In genomic region chr19:1513492-1514294, GRCh38 we compare ENCODE assay signal across 8 cellular contexts. TPM values are rescaled to one million over a fixed set of nuclear protein-coding genes. Genes with fewer than 3 reads are reported as not detected.
DNase-seq lines count a peak whose midpoint lies in the region; TF ChIP-seq lines count a peak whose summit lies in the region.
"Had no signal": no experiment of that assay in that cellular context is flagged by ENCODE, and none has a peak within 500 bp of the region (broad histone marks: within the 10 kb centered on the region; RNA-seq: fewer than 3 reads in every experiment).

No MANE protein-coding gene starts in this region.

- H3K4me3 ChIP-seq in HAP-1 (peak overlapping the region; percentile 37), SK-N-SH (ENCODE audit: low read depth in 2 of 2, low read length in 1 of 2) (peak overlapping the region; percentile 52 to 65), hepatocyte (peak overlapping the region; percentile 50)

- H3K4me3 Mint-ChIP-seq in activated naive CD8-positive, alpha-beta T cell, result peak overlapping the region; percentile 17

- H3K9me2 ChIP-seq in SK-N-SH (no peaks in the 10 kb centered on the region), hepatocyte (replicated peaks; ENCODE audit: insufficient read depth) (no peaks in the 10 kb centered on the region)

- H3K4me1 Mint-ChIP-seq in activated naive CD8-positive, alpha-beta T cell (ENCODE audit: low read depth), result peaks cover 16% of the 10 kb centered on the region

- H3K9ac ChIP-seq in SK-N-SH, result peak overlapping the region; percentile 73

- no peaks in the 10 kb centered on the region for H3K27me3 Mint-ChIP-seq in activated naive CD8-positive, alpha-beta T cell

- H3K9me3 ChIP-seq in HAP-1 (peaks cover under 1% of the 10 kb centered on the region; the same call in 1 of the 2 replicates), SK-N-SH (no peaks in the 10 kb centered on the region), hepatocyte (ENCODE audit: low read depth) (no peaks in the 10 kb centered on the region)

- H3K27ac ChIP-seq in SK-N-SH (ENCODE audit: low read depth in 2 of 2, low read length in 1 of 2) (no peak overlapping the region), hepatocyte (peak overlapping the region; percentile 89)

- H3K4me1 ChIP-seq in HAP-1 (peaks cover 6% of the 10 kb centered on the region; the same call in 1 of the 2 replicates), SK-N-SH (ENCODE audit: control insufficient read depth in 1 of 2, insufficient read depth in 2 of 2, low read depth in 1 of 2, low read length in 1 of 2) (no peaks in the 10 kb centered on the region), hepatocyte (ENCODE audit: insufficient read depth) (peaks cover 35% of the 10 kb centered on the region)

- H3K27me3 ChIP-seq in HAP-1 (ENCODE audit: low read depth) (no peaks in the 10 kb centered on the region), SK-N-SH (ENCODE audit: insufficient read depth) (no peaks in the 10 kb centered on the region), hepatocyte (no peaks in the 10 kb centered on the region)

- H3K27ac Mint-ChIP-seq in activated naive CD8-positive, alpha-beta T cell, result no peak overlapping the region

- no peaks in the 10 kb centered on the region for H3K9me3 Mint-ChIP-seq in activated naive CD8-positive, alpha-beta T cell (ENCODE audit: low read depth)

- in situ Hi-C loops in HAP-1 (cut with MboI; ENCODE audit: low sequenced_read_pairs), result no loop called here

- H3K36me3 Mint-ChIP-seq in activated naive CD8-positive, alpha-beta T cell, result no peaks in the 10 kb centered on the region

- H3K4me2 ChIP-seq in SK-N-SH (peak overlapping the region; percentile 85), hepatocyte (peak overlapping the region; percentile 99)

- 6% methylated on average over 9 of the region's 53 CpGs for WGBS in SK-N-SH (ENCODE audit: low lambda C conversion rate)
- WGBS in hepatocyte (ENCODE audit: low lambda C conversion rate, missing lambda C conversion rate), result 32% methylated on average over 8 of the region's 53 CpGs

- no peaks in the 10 kb centered on the region for H4K20me1 ChIP-seq in SK-N-SH (ENCODE audit: insufficient read depth)
- H4K20me1 ChIP-seq in hepatocyte (ENCODE audit: insufficient read depth, poor library complexity, severe bottlenecking), result no peaks in the 10 kb centered on the region

- H3F3A ChIP-seq in SK-N-SH (replicated peaks; ENCODE audit: insufficient read depth), result peaks cover 16% of the 10 kb centered on the region

- no peak for TF ChIP-seq RAD21 in SK-N-SH (IDR thresholded peaks at IDR 0.05; ENCODE audit: low read length)

- no peak for TF ChIP-seq EP300 in SK-N-SH (IDR thresholded peaks at IDR 0.05; ENCODE audit: borderline replicate concordance in 1 of 2, low read depth in 1 of 2, low read length in 1 of 2)

- H3K36me3 ChIP-seq in HAP-1 (replicated peaks), result no peaks in the 10 kb centered on the region; the same call in 1 of the 2 replicates
- H3K36me3 ChIP-seq in SK-N-SH (replicated peaks in 1 of 2; ENCODE audit: control insufficient read depth in 1 of 2, insufficient read depth in 2 of 2, low read length in 1 of 2), result no peaks in the 10 kb centered on the region
- H3K36me3 ChIP-seq in hepatocyte (replicated peaks; ENCODE audit: insufficient read depth, low read depth), result no peaks in the 10 kb centered on the region

- POLR2A ChIA-PET in SK-N-SH (lab: Yijun Ruan, JAX), result no interaction called here

- no peak overlapping the region for H2AFZ ChIP-seq in SK-N-SH (ENCODE audit: low read depth)
- peak overlapping the region; percentile 60 for H2AFZ ChIP-seq in hepatocyte

- CTCF ChIA-PET in SK-N-SH (lab: Yijun Ruan, JAX), result interaction anchor here (1.1 to 1.4 kb wide), 2 partner anchors 33 to 158 kb away, joined by 3 to 11 read pairs; no protein-coding TSS in a partner anchor

- peak; percentile 71 for TF ChIP-seq CTCF in SK-N-SH (IDR thresholded peaks at IDR 0.05)
- TF ChIP-seq CTCF in hepatocyte (IDR thresholded peaks at IDR 0.05; ENCODE audit: poor library complexity), result peak; percentile 65

- DNase-seq in HAP-1 (ENCODE audit: low spot score in 2 of 2) (peak in 1 of 2 experiments; percentile 74), SK-N-SH (peak; percentile 75), hepatocyte (ENCODE audit: low spot score) (peak; percentile 83), SHP77 treated with DMSO at 0.1 percent for 48 hours (lab: John Stamatoyannopoulos, UW) (no peak), SHP77 (lab: John Stamatoyannopoulos, UW) (no peak)
- peak; percentile 34 to 50 for DNase-seq in stimulated activated CD4-positive, alpha-beta T cell treated with anti-CD3 and anti-CD28 coated beads, Interleukin-1b, Interleukin-23, amount 100 ng/mL, for 1 hour (ENCODE audit: low read depth in 2 of 2)

- H3K79me2 ChIP-seq in SK-N-SH (ENCODE audit: insufficient read depth) (no peaks in the 10 kb centered on the region), hepatocyte (peaks cover 13% of the 10 kb centered on the region)

TF ChIP-seq in SK-N-SH, 30 proteins besides CTCF, POLR2A, EP300 and RAD21:
- TF ChIP-seq SMC3 (IDR thresholded peaks at IDR 0.05; ENCODE audit: low read depth, low read length) (0 out of 2 replicates have a peak, but pooled peaks have one; percentile 5), USF1 (IDR thresholded peaks at IDR 0.05; ENCODE audit: borderline replicate concordance, low read depth) (no peak)

RNA-seq across cellular contexts. Expression of gene ADAMTSL5, which starts 0.9 kb away (rescaled TPM):
- polyA plus RNA-seq in SK-N-SH (2012; rRNA removed) (5.7 and 6.3 TPM in 2 replicates), hepatocyte (33.6 and 45.5 TPM in 2 replicates)
- polyA plus RNA-seq in SK-N-SH (2012; cell fraction: cytosol; rRNA removed), result 2.8 and 3.8 TPM in 2 replicates
- 26.7 and 27.1 TPM in 2 replicates for polyA plus RNA-seq in SK-N-SH (2012; cell fraction: nucleus; rRNA removed)
- total RNA-seq in hepatocyte, result 8.3 and 11.2 TPM in 2 replicates

RNA-seq across cellular contexts. Expression of gene PLK5, which starts 10.2 kb away (rescaled TPM):
- polyA plus RNA-seq in SK-N-SH (2012; rRNA removed), result 0.03 TPM in 1 of 2 replicates, not detected in the other
- not detected in 2 replicates for polyA plus RNA-seq in SK-N-SH (2012; cell fraction: cytosol; rRNA removed)
- polyA plus RNA-seq in SK-N-SH (2012; cell fraction: nucleus; rRNA removed), result 0.35 and 0.39 TPM in 2 replicates
- not detected in 2 replicates for total RNA-seq in hepatocyte
- polyA plus RNA-seq in hepatocyte, result 0.12 and 0.53 TPM in 2 replicates
- total RNA-seq: mononuclear cell had no signal

RNA-seq across cellular contexts. Expression of gene REEP6, which starts 22.7 kb away (rescaled TPM):
- polyA plus RNA-seq in SK-N-SH (2012; rRNA removed), result 6.8 and 9.1 TPM in 2 replicates
- polyA plus RNA-seq in SK-N-SH (2012; cell fraction: cytosol; rRNA removed), result 4.0 and 5.0 TPM in 2 replicates
- 5.8 and 6.7 TPM in 2 replicates for polyA plus RNA-seq in SK-N-SH (2012; cell fraction: nucleus; rRNA removed)
- 80.8 and 88.9 TPM in 2 replicates for total RNA-seq in hepatocyte
- 179 and 218 TPM in 2 replicates for polyA plus RNA-seq in hepatocyte

RNA-seq across cellular contexts. Expression of gene PCSK4, which starts 23.5 kb away (rescaled TPM):
- 5.8 and 6.6 TPM in 2 replicates for polyA plus RNA-seq in SK-N-SH (2012; rRNA removed)
- polyA plus RNA-seq in SK-N-SH (2012; cell fraction: cytosol; rRNA removed), result 1.1 and 1.5 TPM in 2 replicates
- 69.2 and 138 TPM in 2 replicates for polyA plus RNA-seq in SK-N-SH (2012; cell fraction: nucleus; rRNA removed)
- total RNA-seq in hepatocyte, result 2.8 and 7.7 TPM in 2 replicates
- polyA plus RNA-seq in hepatocyte, result 9.6 and 16.2 TPM in 2 replicates

RNA-seq across cellular contexts. Expression of gene C19orf25, which starts 34.7 kb away (rescaled TPM):
- polyA plus RNA-seq in SK-N-SH (2012; rRNA removed), result 23.4 and 25.3 TPM in 2 replicates
- polyA plus RNA-seq in SK-N-SH (2012; cell fraction: cytosol; rRNA removed), result 11.5 and 20.3 TPM in 2 replicates
- polyA plus RNA-seq in SK-N-SH (2012; cell fraction: nucleus; rRNA removed), result 27.2 and 30.6 TPM in 2 replicates
- 36.3 and 36.4 TPM in 2 replicates for total RNA-seq in hepatocyte
- polyA plus RNA-seq in hepatocyte, result 43.6 and 65.0 TPM in 2 replicates

Comparison
In these comparisons a context has a peak if more than half of its experiments do, and no peak if none do; other contexts are left out.
1. DNase-seq: peak in SK-N-SH (single experiment), hepatocyte (single experiment) and stimulated activated CD4-positive, alpha-beta T cell treated with anti-CD3 and anti-CD28 coated beads, Interleukin-1b, Interleukin-23, amount 100 ng/mL, for 1 hour (2 of 2); none in SHP77 treated with DMSO at 0.1 percent for 48 hours (single experiment) and SHP77 (0 of 2).
2. RNA of gene REEP6, which starts 22.7 kb away (polyA plus RNA-seq): 179 to 218 TPM in hepatocyte; 4.0 to 9.1 TPM in SK-N-SH; every median in the first group is over 10 times any median in the second.
3. Peak in every context shown above with its lines, with median percentiles within 50 percentile points of each other: H3K4me3 ChIP-seq.